In the genomic region with DNA sequence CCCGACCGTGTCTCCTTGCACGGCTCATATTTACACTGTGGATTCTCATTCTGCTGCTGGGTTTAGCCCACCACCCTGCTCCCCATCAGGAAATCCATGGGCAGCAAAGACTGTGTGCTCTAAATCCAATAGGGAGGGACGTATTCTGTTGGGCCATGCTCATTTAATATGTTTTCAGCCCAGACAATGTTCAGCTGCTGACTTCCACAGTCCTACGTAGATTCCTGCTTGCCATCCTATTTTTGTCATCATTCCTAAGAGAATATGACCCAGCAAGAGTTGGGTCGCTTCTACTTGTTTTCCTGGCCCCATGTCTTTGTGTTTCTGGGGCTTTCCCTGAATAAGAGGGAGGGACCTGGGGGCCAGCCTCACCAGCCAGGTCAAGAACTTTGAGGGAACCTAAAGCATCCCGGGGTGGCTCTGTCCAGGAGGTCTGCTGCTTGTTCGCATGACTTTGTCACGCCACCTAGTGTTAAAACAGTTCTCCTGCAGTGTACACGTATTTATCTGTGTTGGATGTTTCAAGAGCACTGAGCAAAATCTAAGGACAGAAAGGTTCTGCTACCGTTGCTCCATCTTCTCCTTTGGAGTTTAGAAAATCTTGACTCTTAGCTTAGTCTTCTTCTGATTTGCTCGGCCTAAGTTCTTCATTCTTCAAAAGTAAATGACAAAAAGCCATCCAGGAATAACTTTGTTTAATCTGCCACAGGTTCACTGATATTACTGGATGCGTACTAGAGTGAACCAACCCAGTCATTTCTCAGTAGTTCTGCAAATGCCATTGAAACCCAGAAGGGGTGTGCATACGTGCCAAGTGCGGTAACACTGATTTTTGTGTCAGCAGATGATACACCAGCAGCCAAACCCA, we compare ENCODE assay signal across 9 cellular contexts.
DNase-seq lines count a peak whose midpoint lies in the region; ATAC-seq, FAIRE-seq and TF ChIP-seq lines count a peak whose summit lies in the region.
"Had no signal": no experiment of that assay in that cellular context is flagged by ENCODE, and none has a peak within 500 bp of the region (broad histone marks: within the 10 kb centered on the region; RNA-seq: fewer than 3 reads in every experiment).

No MANE protein-coding gene starts in this region.

- H3K27me3 ChIP-seq in Karpas-422 (ENCODE audit: low read length) (no peaks in the 10 kb centered on the region), SU-DHL-6 (ENCODE audit: low read length) (no peaks in the 10 kb centered on the region), H1 (replicated peaks in 1 of 4; ENCODE audit: control insufficient read depth in 3 of 4, extremely low read depth in 1 of 4, insufficient read depth in 3 of 4, low read length in 3 of 4) (no peaks in the 10 kb centered on the region), mesendoderm (ENCODE audit: insufficient read depth, low read length, poor library complexity) (no peaks in the 10 kb centered on the region), aorta (ENCODE audit: control insufficient read depth in 1 of 2, insufficient read depth in 2 of 2, low read length in 1 of 2) (no peaks in the 10 kb centered on the region)

- H2AK5ac ChIP-seq in H1 (ENCODE audit: low read depth, low read length) (no peak overlapping the region), mesendoderm (ENCODE audit: low read length) (no peak overlapping the region)

- H3F3A ChIP-seq in SU-DHL-6 (ENCODE audit: insufficient read depth) = no peaks in the 10 kb centered on the region

- WGBS in H1 (ENCODE audit: extremely low coverage in 1 of 2, insufficient coverage in 1 of 2, insufficient read length in 1 of 2, insufficient replicate concordance in 2 of 2, low coverage in 1 of 2, low lambda C conversion rate in 2 of 2, missing lambda C conversion rate in 1 of 2), 2 experiments = 61% methylated on average over 15 of the region's 15 CpGs; no CpG with 5 or more reads in 1 of the 2 experiments
- WGBS in mesendoderm (ENCODE audit: extremely low coverage, insufficient coverage, low lambda C conversion rate) = no CpG with 5 or more reads among the region's 15 CpGs
- 24 to 35% methylated on average over 15 of the region's 15 CpGs for WGBS in aorta, 2 donors

- no peak overlapping the region for H4K5ac ChIP-seq in H1 (ENCODE audit: insufficient read length, low read depth, low read length)
- no peak overlapping the region for H4K5ac ChIP-seq in mesendoderm (ENCODE audit: low read length)

- H3K4me1 ChIP-seq in Karpas-422 (ENCODE audit: low read length) (no peaks in the 10 kb centered on the region), H1 (replicated peaks in 1 of 4; ENCODE audit: control insufficient read depth in 3 of 4, insufficient read depth in 4 of 4, low read length in 3 of 4) (no peaks in the 10 kb centered on the region), mesendoderm (ENCODE audit: control insufficient read depth, low read depth, low read length) (no peaks in the 10 kb centered on the region), aorta (ENCODE audit: control insufficient read depth in 1 of 2, insufficient read depth in 2 of 2, low read length in 2 of 2) (peaks cover 0 to 10% of the 10 kb centered on the region in 2 donors)

- POLR2A ChIA-PET in H1 (lab: Charles Lee; ENCODE audit: partially characterized antibody) = no interaction called here

- no peak overlapping the region for H3K4me3 ChIP-seq in Karpas-422 (ENCODE audit: low read length)
- H3K4me3 ChIP-seq in SU-DHL-6 (ENCODE audit: insufficient read depth, low read length, poor library complexity, severe bottlenecking) = no peak overlapping the region
- H3K4me3 ChIP-seq in H1 (ENCODE audit: extremely low read depth in 1 of 4, insufficient read depth in 2 of 4, low read depth in 3 of 4, low read length in 4 of 4) = no peak overlapping the region
- no peak overlapping the region for H3K4me3 ChIP-seq in mesendoderm (ENCODE audit: low read length)
- H3K4me3 ChIP-seq in aorta (ENCODE audit: low read length in 2 of 2) = no peak overlapping the region

- TF ChIP-seq CTCF in SU-DHL-6 (IDR thresholded peaks at IDR 0.05; ENCODE audit: insufficient read depth, low read length, poor library complexity, severe bottlenecking) (peak; percentile 60), H1 (IDR thresholded peaks at IDR 0.05; ENCODE audit: control extremely low read depth in 1 of 3, insufficient read depth in 1 of 3, low read depth in 1 of 3, low read length in 3 of 3) (peak; percentile 48 to 83 (median 71))

- no peaks in the 10 kb centered on the region for H3K79me1 ChIP-seq in H1 (ENCODE audit: low read depth, low read length)
- H3K79me1 ChIP-seq in mesendoderm (ENCODE audit: low read length) = no peaks in the 10 kb centered on the region

- H4K8ac ChIP-seq in H1 (ENCODE audit: extremely low read depth, insufficient read depth, low read length) = no peak overlapping the region
- H4K8ac ChIP-seq in mesendoderm (ENCODE audit: low read depth, low read length) = no peak overlapping the region

- peak; percentile 97 for FAIRE-seq in H1 (lab: Jason Lieb, UNC)
- FAIRE-seq: frontal cortex had no signal

- no peaks in the 10 kb centered on the region for H4K20me1 ChIP-seq in Karpas-422 (ENCODE audit: insufficient read depth, low read depth, low read length)
- no peaks in the 10 kb centered on the region for H4K20me1 ChIP-seq in SU-DHL-6 (ENCODE audit: low read depth, low read length)
- H4K20me1 ChIP-seq in H1 (replicated peaks in 1 of 2; ENCODE audit: control insufficient read depth in 1 of 2, insufficient read depth in 2 of 2, low read length in 2 of 2) = no peaks in the 10 kb centered on the region

- no peak overlapping the region for H2BK20ac ChIP-seq in H1 (ENCODE audit: low read length)

- no peak for TF ChIP-seq POLR2A in H1 (IDR thresholded peaks at IDR 0.05; ENCODE audit: control extremely low read depth in 1 of 2, low read depth in 2 of 2, low read length in 2 of 2)

- no peaks in the 10 kb centered on the region for H3K36me3 ChIP-seq in Karpas-422 (ENCODE audit: insufficient read depth, low read length)
- H3K36me3 ChIP-seq in SU-DHL-6 (ENCODE audit: low read length) = no peaks in the 10 kb centered on the region
- H3K36me3 ChIP-seq in H1 (ENCODE audit: control insufficient read depth in 2 of 4, insufficient read depth in 4 of 4, low read length in 3 of 4) = no peaks in the 10 kb centered on the region
- no peaks in the 10 kb centered on the region for H3K36me3 ChIP-seq in mesendoderm (ENCODE audit: control insufficient read depth, insufficient read depth, low read length)
- no peaks in the 10 kb centered on the region for H3K36me3 ChIP-seq in aorta (ENCODE audit: control insufficient read depth in 1 of 2, insufficient read depth in 2 of 2, low read length in 1 of 2)

- peak; percentile 84 for ATAC-seq in aorta (ENCODE audit: low FRiP score)

- H2BK5ac ChIP-seq in H1 (ENCODE audit: low read depth, low read length) (no peak overlapping the region), mesendoderm (ENCODE audit: low read length) (no peak overlapping the region)

- TF ChIP-seq RAD21 in H1 (IDR thresholded peaks at IDR 0.05 in 1 of 2, conservative IDR thresholded peaks at IDR 0.05 in 1 of 2; ENCODE audit: low read depth in 2 of 2, low read length in 2 of 2) = peak; percentile 70 to 74

- no peak overlapping the region for H3K18ac ChIP-seq in H1 (ENCODE audit: extremely low read depth, low read length)
- H3K18ac ChIP-seq in mesendoderm (ENCODE audit: low read length) = no peak overlapping the region

- no peaks in the 10 kb centered on the region for H3K79me2 ChIP-seq in Karpas-422 (ENCODE audit: low read length)
- no peaks in the 10 kb centered on the region for H3K79me2 ChIP-seq in SU-DHL-6 (ENCODE audit: insufficient read depth, low read length)
- no peaks in the 10 kb centered on the region for H3K79me2 ChIP-seq in H1 (ENCODE audit: control insufficient read depth in 1 of 2, insufficient read depth in 2 of 2, low read length in 2 of 2)
- H3K79me2 ChIP-seq in mesendoderm (ENCODE audit: control insufficient read depth, insufficient read depth, low read length) = no peaks in the 10 kb centered on the region

- TF ChIP-seq EP300 in H1 (IDR thresholded peaks at IDR 0.05; ENCODE audit: borderline replicate concordance in 1 of 2, low read depth in 2 of 2, low read length in 2 of 2) = no peak

- peak; percentile 3 for DNase-seq in stimulated activated CD4-positive, alpha-beta T cell treated with anti-CD3 and anti-CD28 coated beads, Interleukin-12 subunit alpha, Interleukin-12 subunit beta, amount 100 ng/mL, for 4 hours
- no peak for DNase-seq in stimulated activated CD4-positive, alpha-beta T cell treated with anti-CD3 and anti-CD28 coated beads, Interleukin-4, amount 100 ng/mL, for 1 hour
- DNase-seq in Karpas-422 (peak; percentile 84), H1 (ENCODE audit: low read depth in 1 of 2, low spot score in 2 of 2) (peak in 1 of 2 experiments; percentile 54), mesendoderm (peak; percentile 60), aorta (no peak), NCI-H2029 (lab: John Stamatoyannopoulos, UW) (no peak)

- no peak overlapping the region for H3K9ac ChIP-seq in Karpas-422 (ENCODE audit: low read length)
- H3K9ac ChIP-seq in SU-DHL-6 (ENCODE audit: low read length) = no peak overlapping the region
- no peak overlapping the region for H3K9ac ChIP-seq in H1 (replicated peaks in 1 of 4; ENCODE audit: extremely low read depth in 1 of 4, low read depth in 3 of 4, low read length in 3 of 4)
- no peak overlapping the region for H3K9ac ChIP-seq in mesendoderm (ENCODE audit: low read length)

- H3K27ac ChIP-seq in Karpas-422 (ENCODE audit: low read length) (no peak overlapping the region), SU-DHL-6 (ENCODE audit: low read depth, low read length) (no peak overlapping the region), H1 (ENCODE audit: low read depth, low read length) (no peak overlapping the region), mesendoderm (ENCODE audit: low read depth, low read length) (no peak overlapping the region), aorta (ENCODE audit: low read depth in 1 of 2, low read length in 2 of 2) (no peak overlapping the region)

- no peak overlapping the region for H3K14ac ChIP-seq in H1 (ENCODE audit: insufficient read length)

- no peaks in the 10 kb centered on the region for H3K23me2 ChIP-seq in H1 (ENCODE audit: low read depth, low read length)

- H3K9me2 ChIP-seq in Karpas-422 (replicated peaks; ENCODE audit: insufficient read depth, low read length) = no peaks in the 10 kb centered on the region
- no peaks in the 10 kb centered on the region for H3K9me2 ChIP-seq in SU-DHL-6 (replicated peaks; ENCODE audit: insufficient read depth, low read length)

- no peak overlapping the region for H2BK12ac ChIP-seq in H1 (ENCODE audit: low read depth, low read length)

- H2AFZ ChIP-seq in Karpas-422 (ENCODE audit: low read length) (no peak overlapping the region), SU-DHL-6 (ENCODE audit: low read depth, low read length, severe bottlenecking) (no peak overlapping the region), H1 (ENCODE audit: low read length) (no peak overlapping the region)

- H3K4me2 ChIP-seq in Karpas-422 (ENCODE audit: low read depth, low read length, poor library complexity, severe bottlenecking) (no peak overlapping the region), SU-DHL-6 (ENCODE audit: low read depth, low read length, poor library complexity, severe bottlenecking) (no peak overlapping the region), H1 (ENCODE audit: insufficient read depth in 1 of 2, low read depth in 2 of 2, low read length in 2 of 2) (no peak overlapping the region), mesendoderm (ENCODE audit: low read length) (no peak overlapping the region)

- CTCF ChIA-PET in H1 (lab: Charles Lee; ENCODE audit: partially characterized antibody) = interaction anchor here (0.6 to 4.9 kb wide), 28 partner anchors 8 to 862 kb away, joined by 3 to 25 read pairs (median 4); no protein-coding TSS in a partner anchor

- H3K23ac ChIP-seq in H1 (ENCODE audit: insufficient read length) (no peak overlapping the region), mesendoderm (ENCODE audit: low read length) (no peak overlapping the region)

- H2BK120ac ChIP-seq in H1 (replicated peaks; ENCODE audit: low read depth, low read length) (no peak overlapping the region), mesendoderm (ENCODE audit: low read depth, low read length) (no peak overlapping the region)

- H3K4ac ChIP-seq in H1 (replicated peaks; ENCODE audit: insufficient read length, low read depth, low read length) (no peak overlapping the region), mesendoderm (ENCODE audit: low read depth, low read length) (no peak overlapping the region)

- H3K9me3 ChIP-seq in Karpas-422 (ENCODE audit: low read length) (no peaks in the 10 kb centered on the region), SU-DHL-6 (ENCODE audit: insufficient read depth, low read length) (no peaks in the 10 kb centered on the region), H1 (ENCODE audit: insufficient read depth in 2 of 2, low read depth in 1 of 2, low read length in 1 of 2) (no peaks in the 10 kb centered on the region), aorta (ENCODE audit: control insufficient read depth, low read length) (no peaks in the 10 kb centered on the region)

- intact Hi-C loops in aorta (cut with DNase I) = loop anchor here (2.0 to 10.0 kb wide), 3 partner anchors 196 to 283 kb away; no protein-coding TSS in a partner anchor

- H3K56ac ChIP-seq in H1 (replicated peaks; ENCODE audit: insufficient read length, low read depth, low read length) = no peak overlapping the region
- no peak overlapping the region for H3K56ac ChIP-seq in mesendoderm (ENCODE audit: low read length)

- H4K91ac ChIP-seq in H1 (replicated peaks; ENCODE audit: insufficient read length, low read length) = no peak overlapping the region

- H2BK15ac ChIP-seq in H1 (ENCODE audit: low read length) (no peak overlapping the region), mesendoderm (replicated peaks; ENCODE audit: low read depth) (no peak overlapping the region)

Comparison
In these comparisons a context has a peak if more than half of its experiments do, and no peak if none do; other contexts are left out.
1. DNase-seq: peak in stimulated activated CD4-positive, alpha-beta T cell treated with anti-CD3 and anti-CD28 coated beads, Interleukin-12 subunit alpha, Interleukin-12 subunit beta, amount 100 ng/mL, for 4 hours (single experiment), Karpas-422 (single experiment) and mesendoderm (single experiment); none in stimulated activated CD4-positive, alpha-beta T cell treated with anti-CD3 and anti-CD28 coated beads, Interleukin-4, amount 100 ng/mL, for 1 hour (single experiment), aorta (0 of 2) and NCI-H2029 (single experiment).